29 cellular contexts compared by ENCODE assay signal in genomic region chr2:236061899-236062298, GRCh38.
"Had no signal": no experiment of that assay in that cellular context is flagged by ENCODE, and none has a peak within 500 bp of the region (broad histone marks: within the 10 kb centered on the region; RNA-seq: fewer than 3 reads in every experiment).

No MANE protein-coding gene starts in this region.

- H3K4me1 ChIP-seq: esophagus muscularis mucosa, foreskin keratinocyte, prostate gland, right atrium auricular region, sigmoid colon, testis, tibial nerve, upper lobe of right lung, uterus had no signal

- H3K36me3 Mint-ChIP-seq: stimulated activated effector memory CD8-positive, alpha-beta T cell treated with anti-CD3 and anti-CD28 coated beads, Interleukin-12 subunit alpha, Interleukin-12 subunit beta, amount 100 ng/mL, for 72 hours had no signal

- H3K4me2 ChIP-seq: neural progenitor cell had no signal

- H3K27me3 ChIP-seq: esophagus muscularis mucosa, foreskin keratinocyte, heart right ventricle, neural progenitor cell, right atrium auricular region, sigmoid colon, testis, tibial nerve, upper lobe of right lung, uterus had no signal

- H3K9ac ChIP-seq: neural progenitor cell had no signal

- DNase-seq: dermis blood vessel endothelial cell; effector memory CD4-positive, alpha-beta T cell; foreskin keratinocyte; glutamatergic neuron; heart right ventricle; hippocampal formation; kidney; mesenchymal stem cell; midbrain; naive thymus-derived CD4-positive, alpha-beta T cell; nucleus accumbens; sigmoid colon; stimulated activated CD4-positive, alpha-beta T cell treated with anti-CD3 and anti-CD28 coated beads, Interleukin-2, amount 100 ng/mL, for 24 hours; stimulated activated CD4-positive, alpha-beta T cell treated with anti-CD3 and anti-CD28 coated beads, Interleukin-4, amount 100 ng/mL, for 24 hours; stimulated activated naive CD8-positive, alpha-beta T cell treated with anti-CD3 and anti-CD28 coated beads, Interleukin-15, Interleukin-2, amounts not matched to agents 100 U/mL and 50 U/mL, for 24 hours; substantia nigra; testis; upper lobe of right lung; uterus had no signal

- ATAC-seq: foreskin keratinocyte; heart right ventricle; left lobe of liver; naive thymus-derived CD4-positive, alpha-beta T cell; stimulated activated effector memory CD8-positive, alpha-beta T cell treated with anti-CD3 and anti-CD28 coated beads, Interleukin-12 subunit alpha, Interleukin-12 subunit beta, amount 100 ng/mL, for 72 hours; stimulated activated naive CD8-positive, alpha-beta T cell treated with anti-CD3 and anti-CD28 coated beads, Interleukin-15, Interleukin-2, amounts not matched to agents 100 U/mL and 50 U/mL, for 24 hours; upper lobe of right lung had no signal

- FAIRE-seq: endothelial cell of umbilical vein, kidney had no signal

- H3K9me3 ChIP-seq: prostate gland, sigmoid colon, testis, uterus had no signal

- H3K4me3 ChIP-seq: coronary artery, esophagus muscularis mucosa, heart right ventricle, neural progenitor cell, prostate gland, right atrium auricular region, sigmoid colon, testis, tibial nerve, upper lobe of right lung, uterus had no signal

- H3K36me3 ChIP-seq: neural progenitor cell, prostate gland, right atrium auricular region, sigmoid colon, upper lobe of right lung, uterus had no signal

- H2AFZ ChIP-seq: neural progenitor cell had no signal

- H3K4me1 Mint-ChIP-seq: naive thymus-derived CD4-positive, alpha-beta T cell; nephron; stimulated activated effector memory CD8-positive, alpha-beta T cell treated with anti-CD3 and anti-CD28 coated beads, Interleukin-12 subunit alpha, Interleukin-12 subunit beta, amount 100 ng/mL, for 72 hours had no signal

- H3K27ac ChIP-seq: coronary artery, esophagus muscularis mucosa, foreskin keratinocyte, heart right ventricle, neural progenitor cell, prostate gland, right atrium auricular region, sigmoid colon, testis, tibial nerve, upper lobe of right lung, uterus had no signal

- H3K4me3 Mint-ChIP-seq: naive thymus-derived CD4-positive, alpha-beta T cell; nephron; neural progenitor cell; stimulated activated effector memory CD8-positive, alpha-beta T cell treated with anti-CD3 and anti-CD28 coated beads, Interleukin-12 subunit alpha, Interleukin-12 subunit beta, amount 100 ng/mL, for 72 hours had no signal

- H3K9me3 Mint-ChIP-seq: stimulated activated effector memory CD8-positive, alpha-beta T cell treated with anti-CD3 and anti-CD28 coated beads, Interleukin-12 subunit alpha, Interleukin-12 subunit beta, amount 100 ng/mL, for 72 hours had no signal

- H3K27ac Mint-ChIP-seq: naive thymus-derived CD4-positive, alpha-beta T cell; nephron; neural progenitor cell; stimulated activated effector memory CD8-positive, alpha-beta T cell treated with anti-CD3 and anti-CD28 coated beads, Interleukin-12 subunit alpha, Interleukin-12 subunit beta, amount 100 ng/mL, for 72 hours had no signal
